In genomic region chr7:117323877-117324699, GRCh38 we compare ENCODE assay signal across 10 cellular contexts. TPM values are rescaled to one million over a fixed set of nuclear protein-coding genes. Genes with fewer than 3 reads are reported as not detected.
DNase-seq lines count a peak whose midpoint lies in the region; ATAC-seq and TF ChIP-seq lines count a peak whose summit lies in the region.
"Had no signal": no experiment of that assay in that cellular context is flagged by ENCODE, and none has a peak within 500 bp of the region (broad histone marks: within the 10 kb centered on the region; RNA-seq: fewer than 3 reads in every experiment).

No MANE protein-coding gene starts in this region.

- in situ Hi-C loops in GM13976 (cut with MboI; ENCODE audit: low sequenced_read_pairs, unreplicated experiment) = no loop called here
- in situ Hi-C loops in gastrocnemius medialis (cut with MboI; ENCODE audit: low sequenced_read_pairs in 4 of 4) = no loop called here

- H3K9me3 Mint-ChIP-seq in activated T-helper 2 cell treated with anti-CD3 and anti-CD28 coated beads, Interferon-gamma antibody, Interleukin-2, Interleukin-4, amounts not matched to agents 10 μg/mL and 5 μg/mL and 100 μg/mL, durations not matched to agents 14 hours and 24 hours and 36 hours = no peaks in the 10 kb centered on the region
- H3K9me3 Mint-ChIP-seq: stimulated activated naive CD8-positive, alpha-beta T cell treated with anti-CD3 and anti-CD28 coated beads, Interleukin-15, Interleukin-2, amounts not matched to agents 100 ng/mL and 50 ng/mL, for 24 hours had no signal

- intact Hi-C loops in activated T-helper 2 cell treated with anti-CD3 and anti-CD28 coated beads, Interferon-gamma antibody, Interleukin-2, Interleukin-4, amounts not matched to agents 10 μg/mL and 5 μg/mL and 100 μg/mL, durations not matched to agents 14 hours and 24 hours and 36 hours (cut with micrococcal nuclease) = no loop called here
- intact Hi-C loops in gastrocnemius medialis (cut with DNase I; ENCODE audit: low total_unique reads) = no loop called here

- peak overlapping the region; percentile 42 to 49 (median 47) for H3K4me3 ChIP-seq in gastrocnemius medialis

- no peak overlapping the region for H3K27ac ChIP-seq in gastrocnemius medialis
- H3K27ac ChIP-seq: adrenal gland had no signal

- H3K27me3 ChIP-seq in gastrocnemius medialis = peaks cover 26 to 49% (median 28%) of the 10 kb centered on the region in 3 donors

- H3K36me3 ChIP-seq in gastrocnemius medialis = no peaks in the 10 kb centered on the region
- H3K36me3 ChIP-seq: adrenal gland had no signal

- ATAC-seq in gastrocnemius medialis (no peak), GM21528 (IDR thresholded peaks at IDR 0.05; ENCODE audit: low FRiP score, unreplicated experiment) (no peak), HG03097 (IDR thresholded peaks at IDR 0.05; ENCODE audit: low FRiP score, unreplicated experiment) (no peak)

- H3K36me3 Mint-ChIP-seq in activated T-helper 2 cell treated with anti-CD3 and anti-CD28 coated beads, Interferon-gamma antibody, Interleukin-2, Interleukin-4, amounts not matched to agents 10 μg/mL and 5 μg/mL and 100 μg/mL, durations not matched to agents 14 hours and 24 hours and 36 hours (ENCODE audit: low read depth) = no peaks in the 10 kb centered on the region

- H3K27me3 Mint-ChIP-seq in activated T-helper 2 cell treated with anti-CD3 and anti-CD28 coated beads, Interferon-gamma antibody, Interleukin-2, Interleukin-4, amounts not matched to agents 10 μg/mL and 5 μg/mL and 100 μg/mL, durations not matched to agents 14 hours and 24 hours and 36 hours (ENCODE audit: low read depth) = peaks cover 62% of the 10 kb centered on the region

- DNase-seq in GM13976 (ENCODE audit: low spot score) (peak; percentile 47), hepatic stellate cell (ENCODE audit: low spot score) (peak; percentile 38), gastrocnemius medialis (no peak), NCI-H1436 (lab: John Stamatoyannopoulos, UW) (no peak)
- no peak for DNase-seq in activated T-helper 2 cell treated with anti-CD3 and anti-CD28 coated beads, Interferon-gamma antibody, Interleukin-2, Interleukin-4, amounts not matched to agents 10 μg/mL and 5 μg/mL and 100 μg/mL, durations not matched to agents 14 hours and 24 hours and 36 hours (ENCODE audit: low spot score)
- DNase-seq in stimulated activated CD4-positive, alpha-beta T cell treated with anti-CD3 and anti-CD28 coated beads, Interleukin-12 subunit alpha, Interleukin-12 subunit beta, amount 100 ng/mL, for 4 hours = no peak

- no peak for TF ChIP-seq POLR2A in gastrocnemius medialis (IDR thresholded peaks at IDR 0.05)

- H3K9me3 ChIP-seq in gastrocnemius medialis = no peaks in the 10 kb centered on the region
- H3K9me3 ChIP-seq: adrenal gland had no signal

- H3K4me1 Mint-ChIP-seq in activated T-helper 2 cell treated with anti-CD3 and anti-CD28 coated beads, Interferon-gamma antibody, Interleukin-2, Interleukin-4, amounts not matched to agents 10 μg/mL and 5 μg/mL and 100 μg/mL, durations not matched to agents 14 hours and 24 hours and 36 hours (ENCODE audit: low read depth) = peaks cover 3% of the 10 kb centered on the region

- peaks cover 3 to 21% of the 10 kb centered on the region in 2 donors for H3K4me1 ChIP-seq in gastrocnemius medialis

- peak overlapping the region; percentile 33 for H3K4me3 Mint-ChIP-seq in activated T-helper 2 cell treated with anti-CD3 and anti-CD28 coated beads, Interferon-gamma antibody, Interleukin-2, Interleukin-4, amounts not matched to agents 10 μg/mL and 5 μg/mL and 100 μg/mL, durations not matched to agents 14 hours and 24 hours and 36 hours (ENCODE audit: low read depth)
- H3K4me3 Mint-ChIP-seq: stimulated activated naive CD8-positive, alpha-beta T cell treated with anti-CD3 and anti-CD28 coated beads, Interleukin-15, Interleukin-2, amounts not matched to agents 100 ng/mL and 50 ng/mL, for 24 hours had no signal

- no peak overlapping the region for H3K27ac Mint-ChIP-seq in activated T-helper 2 cell treated with anti-CD3 and anti-CD28 coated beads, Interferon-gamma antibody, Interleukin-2, Interleukin-4, amounts not matched to agents 10 μg/mL and 5 μg/mL and 100 μg/mL, durations not matched to agents 14 hours and 24 hours and 36 hours
- H3K27ac Mint-ChIP-seq: stimulated activated naive CD8-positive, alpha-beta T cell treated with anti-CD3 and anti-CD28 coated beads, Interleukin-15, Interleukin-2, amounts not matched to agents 100 ng/mL and 50 ng/mL, for 24 hours had no signal

- no peak for TF ChIP-seq CTCF in GM13976 (IDR thresholded peaks at IDR 0.05; ENCODE audit: borderline replicate concordance, control extremely low read depth, extremely low read depth, insufficient read depth, missing control alignments)
- TF ChIP-seq CTCF in gastrocnemius medialis (IDR thresholded peaks at IDR 0.05 in 4 of 5, conservative IDR thresholded peaks at IDR 0.05 in 1 of 5) = no peak

RNA-seq across cellular contexts. Expression of gene WNT2, which starts 1.2 kb away (rescaled TPM):
- total RNA-seq in activated T-helper 2 cell treated with anti-CD3 and anti-CD28 coated beads, Interferon-gamma antibody, Interleukin-2, Interleukin-4, amounts not matched to agents 10 μg/mL and 5 μg/mL and 100 μg/mL, durations not matched to agents 14 hours and 24 hours and 36 hours = not detected in 2 replicates
- total RNA-seq in gastrocnemius medialis = not detected

Comparison
In these comparisons a context has a peak if more than half of its experiments do, and no peak if none do; other contexts are left out.
1. DNase-seq: peak in GM13976 (single experiment) and hepatic stellate cell (single experiment); none in activated T-helper 2 cell treated with anti-CD3 and anti-CD28 coated beads, Interferon-gamma antibody, Interleukin-2, Interleukin-4, amounts not matched to agents 10 μg/mL and 5 μg/mL and 100 μg/mL, durations not matched to agents 14 hours and 24 hours and 36 hours (single experiment), gastrocnemius medialis (0 of 2), stimulated activated CD4-positive, alpha-beta T cell treated with anti-CD3 and anti-CD28 coated beads, Interleukin-12 subunit alpha, Interleukin-12 subunit beta, amount 100 ng/mL, for 4 hours (single experiment) and NCI-H1436 (single experiment).